Comparison of ENCODE assay signal across 16 cellular contexts in genomic region chr21:37228003-37228400, GRCh38. TPM values are rescaled to one million over a fixed set of nuclear protein-coding genes. Genes with fewer than 3 reads are reported as not detected.
DNase-seq lines count a peak whose midpoint lies in the region; ATAC-seq and TF ChIP-seq lines count a peak whose summit lies in the region.
"Had no signal": no experiment of that assay in that cellular context is flagged by ENCODE, and none has a peak within 500 bp of the region (broad histone marks: within the 10 kb centered on the region; RNA-seq: fewer than 3 reads in every experiment).

No MANE protein-coding gene starts in this region.

- DNase-seq in activated T-cell treated with anti-CD3 and anti-CD28 coated beads, Interleukin-2, amount 50 U/mL, for 24 hours = no peak
- no peak for DNase-seq in activated T-cell treated with anti-CD3 and anti-CD28 coated beads for 4 hours
- no peak for DNase-seq in T-helper 17 cell
- DNase-seq in endothelial cell (ENCODE audit: low spot score) = no peak
- DNase-seq in natural killer cell treated with Interleukin-12 subunit alpha and Interleukin-12 subunit beta and Interleukin-15 and Interleukin-18, amount 100 ng/mL, for 72 hours (ENCODE audit: low spot score) = no peak
- DNase-seq in NCI-H526 (lab: John Stamatoyannopoulos, UW) = no peak
- DNase-seq: KG1, MV-4-11, NCI-H1417, NCI-H187, NCI-H2107, NCI-H510A, NCI-H82, OCI-M1, Right ventricle myocardium superior had no signal

- peaks cover 36% of the 10 kb centered on the region for H3K4me1 Mint-ChIP-seq in activated T-cell treated with anti-CD3 and anti-CD28 coated beads, Interleukin-2, amount 50 U/mL, for 24 hours (ENCODE audit: low read depth)
- peaks cover 22% of the 10 kb centered on the region for H3K4me1 Mint-ChIP-seq in T-helper 17 cell
- peaks cover 5% of the 10 kb centered on the region for H3K4me1 Mint-ChIP-seq in endothelial cell (ENCODE audit: unreplicated experiment)
- H3K4me1 Mint-ChIP-seq in natural killer cell treated with Interleukin-12 subunit alpha and Interleukin-12 subunit beta and Interleukin-15 and Interleukin-18, amount 100 ng/mL, for 72 hours (ENCODE audit: low read depth in 2 of 2) = peaks cover 41 to 46% of the 10 kb centered on the region in 2 donors

- no peaks in the 10 kb centered on the region for H3K9me3 Mint-ChIP-seq in activated T-cell treated with anti-CD3 and anti-CD28 coated beads, Interleukin-2, amount 50 U/mL, for 24 hours
- H3K9me3 Mint-ChIP-seq in endothelial cell (ENCODE audit: unreplicated experiment) = no peaks in the 10 kb centered on the region
- no peaks in the 10 kb centered on the region for H3K9me3 Mint-ChIP-seq in natural killer cell treated with Interleukin-12 subunit alpha and Interleukin-12 subunit beta and Interleukin-15 and Interleukin-18, amount 100 ng/mL, for 72 hours

- no peak overlapping the region for H3K4me3 Mint-ChIP-seq in activated T-cell treated with anti-CD3 and anti-CD28 coated beads, Interleukin-2, amount 50 U/mL, for 24 hours
- H3K4me3 Mint-ChIP-seq in T-helper 17 cell = no peak overlapping the region
- peak overlapping the region; percentile 37 for H3K4me3 Mint-ChIP-seq in endothelial cell (ENCODE audit: unreplicated experiment)
- H3K4me3 Mint-ChIP-seq in natural killer cell treated with Interleukin-12 subunit alpha and Interleukin-12 subunit beta and Interleukin-15 and Interleukin-18, amount 100 ng/mL, for 72 hours = no peak overlapping the region

- H3K9me3 ChIP-seq in T-helper 17 cell (ENCODE audit: control insufficient read depth, low read length, poor library complexity, severe bottlenecking) = no peaks in the 10 kb centered on the region

- no peak for TF ChIP-seq CTCF in endothelial cell (IDR thresholded peaks at IDR 0.05; ENCODE audit: unreplicated experiment)

- no peak for ATAC-seq in T-helper 17 cell
- ATAC-seq in natural killer cell treated with Interleukin-12 subunit alpha and Interleukin-12 subunit beta and Interleukin-15 and Interleukin-18, amount 100 ng/mL, for 72 hours = no peak
- ATAC-seq in GM21528 (IDR thresholded peaks at IDR 0.05; ENCODE audit: low FRiP score, unreplicated experiment) = no peak

- peaks cover 99% of the 10 kb centered on the region for H3K36me3 Mint-ChIP-seq in activated T-cell treated with anti-CD3 and anti-CD28 coated beads, Interleukin-2, amount 50 U/mL, for 24 hours (ENCODE audit: low read depth)
- H3K36me3 Mint-ChIP-seq in T-helper 17 cell (ENCODE audit: low read depth) (peaks cover 9% of the 10 kb centered on the region), endothelial cell (ENCODE audit: low read depth, unreplicated experiment) (peaks cover 72% of the 10 kb centered on the region)
- peaks cover 16% of the 10 kb centered on the region for H3K36me3 Mint-ChIP-seq in natural killer cell treated with Interleukin-12 subunit alpha and Interleukin-12 subunit beta and Interleukin-15 and Interleukin-18, amount 100 ng/mL, for 72 hours

- H3K27me3 Mint-ChIP-seq in activated T-cell treated with anti-CD3 and anti-CD28 coated beads, Interleukin-2, amount 50 U/mL, for 24 hours = no peaks in the 10 kb centered on the region
- H3K27me3 Mint-ChIP-seq in T-helper 17 cell = no peaks in the 10 kb centered on the region
- peaks cover 5% of the 10 kb centered on the region for H3K27me3 Mint-ChIP-seq in endothelial cell (ENCODE audit: unreplicated experiment)
- H3K27me3 Mint-ChIP-seq in natural killer cell treated with Interleukin-12 subunit alpha and Interleukin-12 subunit beta and Interleukin-15 and Interleukin-18, amount 100 ng/mL, for 72 hours = no peaks in the 10 kb centered on the region

- H3K27ac Mint-ChIP-seq in activated T-cell treated with anti-CD3 and anti-CD28 coated beads, Interleukin-2, amount 50 U/mL, for 24 hours = peak overlapping the region; percentile 52
- H3K27ac Mint-ChIP-seq in T-helper 17 cell = peak overlapping the region; percentile 78
- no peak overlapping the region for H3K27ac Mint-ChIP-seq in endothelial cell (ENCODE audit: unreplicated experiment)
- peak overlapping the region; percentile 43 to 58 for H3K27ac Mint-ChIP-seq in natural killer cell treated with Interleukin-12 subunit alpha and Interleukin-12 subunit beta and Interleukin-15 and Interleukin-18, amount 100 ng/mL, for 72 hours

RNA-seq across cellular contexts. Expression of gene VPS26C, which starts 39.1 kb away (rescaled TPM):
- 10 to 100 TPM; 42.9 to 45.8 TPM for total RNA-seq in T-helper 17 cell
- total RNA-seq in endothelial cell (ENCODE audit: unreplicated experiment) = 63.8 TPM
- total RNA-seq in natural killer cell treated with Interleukin-12 subunit alpha and Interleukin-12 subunit beta and Interleukin-15 and Interleukin-18, amount 100 ng/mL, for 72 hours = 10 to 100 TPM; 62.0 to 87.0 TPM
